ENCODE assay signal across 10 cellular contexts in the genomic region with DNA sequence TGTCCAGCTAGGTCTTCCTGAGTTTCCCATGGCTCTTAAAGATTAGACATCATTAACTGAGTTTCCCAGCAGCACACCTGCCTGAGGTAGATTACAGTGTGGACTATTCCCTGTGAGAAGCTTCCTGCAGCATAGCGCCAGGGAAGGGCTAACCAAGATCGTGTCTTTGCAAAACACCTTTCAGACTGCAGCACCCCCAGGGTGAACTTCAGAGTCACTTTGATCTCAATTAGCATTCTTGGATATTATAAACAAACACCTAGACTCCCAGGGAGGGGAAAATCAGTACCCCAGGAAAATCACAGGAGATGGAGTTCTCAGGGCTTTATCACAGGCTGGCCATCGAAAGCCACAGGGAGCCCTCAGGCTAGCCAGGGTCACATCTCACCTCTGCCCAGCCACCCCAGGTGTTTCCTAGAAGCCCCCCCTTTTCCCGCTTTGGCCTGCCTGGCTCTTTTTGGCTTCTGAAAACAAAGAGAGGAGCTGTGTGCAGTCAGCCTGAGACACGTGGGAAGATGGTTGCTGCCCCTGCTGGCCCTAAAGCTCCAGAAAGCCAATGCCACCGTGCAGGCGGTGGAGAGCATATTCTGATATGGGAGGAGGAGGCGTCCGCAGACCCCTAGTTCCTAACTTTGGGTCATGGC. TPM values are rescaled to one million over a fixed set of nuclear protein-coding genes. Genes with fewer than 3 reads are reported as not detected.
DNase-seq lines count a peak whose midpoint lies in the region; ATAC-seq and TF ChIP-seq lines count a peak whose summit lies in the region.
"Had no signal": no experiment of that assay in that cellular context is flagged by ENCODE, and none has a peak within 500 bp of the region (broad histone marks: within the 10 kb centered on the region; RNA-seq: fewer than 3 reads in every experiment).

No MANE protein-coding gene starts in this region.

- H3K4me3 Mint-ChIP-seq in GM23338 = no peak overlapping the region

- CTCF ChIA-PET in RWPE1 (lab: Yijun Ruan, JAX) = interaction anchor here (0.6 to 2.1 kb wide), 4 partner anchors 16 to 242 kb away, joined by 3 to 12 read pairs (median 3); no protein-coding TSS in a partner anchor

- H3K27ac Mint-ChIP-seq in GM23338 = no peak overlapping the region

- H3K36me3 ChIP-seq in GM23338 (ENCODE audit: insufficient read depth) (no peaks in the 10 kb centered on the region), esophagus squamous epithelium (no peaks in the 10 kb centered on the region)

- H3F3A ChIP-seq in GM23338 (replicated peaks; ENCODE audit: low read depth) = no peaks in the 10 kb centered on the region

- no peaks in the 10 kb centered on the region for H3K79me2 ChIP-seq in GM23338 (replicated peaks; ENCODE audit: insufficient read depth)

- H3K9me3 Mint-ChIP-seq in GM23338 = no peaks in the 10 kb centered on the region

- H4K20me1 ChIP-seq in GM23338 (replicated peaks; ENCODE audit: insufficient read depth) = no peaks in the 10 kb centered on the region

- intact Hi-C loops in esophagus squamous epithelium (cut with DNase I) = no loop called here

- H3K27me3 ChIP-seq in GM23338 (ENCODE audit: insufficient read depth) (no peaks in the 10 kb centered on the region), esophagus squamous epithelium (no peaks in the 10 kb centered on the region)
- H3K27me3 ChIP-seq: body of pancreas had no signal

- H3K36me3 Mint-ChIP-seq in GM23338 (ENCODE audit: low read depth) = no peaks in the 10 kb centered on the region

- peak overlapping the region; percentile 43; the same call in 1 of the 2 replicates for H3K4me2 ChIP-seq in GM23338

- ATAC-seq in GM23338 (peak; percentile 45), GM18870 (IDR thresholded peaks at IDR 0.05; ENCODE audit: unreplicated experiment) (no peak), HG02870 (IDR thresholded peaks at IDR 0.05; ENCODE audit: unreplicated experiment) (no peak)
- ATAC-seq: body of pancreas had no signal

- DNase-seq in GM23338 (ENCODE audit: low spot score) (no peak), RWPE1 (ENCODE audit: low spot score) (no peak), esophagus squamous epithelium (lab: John Stamatoyannopoulos, UW) (no peak), SKM-1 treated with dmso at 0.1 percent for 144 hours (lab: John Stamatoyannopoulos, UW; ENCODE audit: unreplicated experiment) (no peak), NCI-H226 (no peak)
- DNase-seq in stimulated activated CD8-positive, alpha-beta memory T cell treated with anti-CD3 and anti-CD28 coated beads, Interleukin-4, amount 100 ng/mL, for 48 hours = peak; percentile 23
- DNase-seq: body of pancreas, NCI-H2081 treated with DMSO at 0.1 percent for 48 hours had no signal

- H3K27ac ChIP-seq in GM23338 (ENCODE audit: low read depth) = no peak overlapping the region
- H3K27ac ChIP-seq in RWPE1 = peak overlapping the region; percentile 87
- H3K27ac ChIP-seq in esophagus squamous epithelium = peak overlapping the region; percentile 84 to 92 (median 91)

- POLR2A ChIA-PET in RWPE1 (lab: Yijun Ruan, JAX; ENCODE audit: low non-redundant PET) = no interaction called here

- H2AFZ ChIP-seq in GM23338 = peak overlapping the region; percentile 87

- TF ChIP-seq CTCF in GM23338 (conservative IDR thresholded peaks at IDR 0.05; ENCODE audit: low read depth in 2 of 2) (peak in 1 of 2 experiments; percentile 6; a peak in 1 of 4 replicates), RWPE1 (conservative IDR thresholded peaks at IDR 0.05; ENCODE audit: low read depth) (no peak), esophagus squamous epithelium (IDR thresholded peaks at IDR 0.05) (no peak)

- TF ChIP-seq POLR2A in esophagus squamous epithelium (IDR thresholded peaks at IDR 0.05) = no peak

- 52 to 62% methylated on average over 5 to 7 of the region's 9 CpGs for WGBS in esophagus squamous epithelium, 2 donors

- H3K9me3 ChIP-seq in esophagus squamous epithelium = no peaks in the 10 kb centered on the region
- H3K9me3 ChIP-seq: body of pancreas had no signal

- H3K4me3 ChIP-seq in GM23338 = no peak overlapping the region
- no peak overlapping the region for H3K4me3 ChIP-seq in esophagus squamous epithelium
- H3K4me3 ChIP-seq: body of pancreas had no signal

- no peaks in the 10 kb centered on the region for H3K9me2 ChIP-seq in GM23338 (ENCODE audit: insufficient read depth)

- H3K4me1 Mint-ChIP-seq in GM23338 = peaks cover 32% of the 10 kb centered on the region

- peaks cover 17% of the 10 kb centered on the region for H3K27me3 Mint-ChIP-seq in GM23338 (ENCODE audit: insufficient read depth, low read depth, poor library complexity)

- peaks cover 13% of the 10 kb centered on the region for H3K4me1 ChIP-seq in GM23338 (ENCODE audit: insufficient read depth)
- peaks cover 53 to 94% (median 53%) of the 10 kb centered on the region in 3 donors for H3K4me1 ChIP-seq in esophagus squamous epithelium

TF ChIP-seq in GM23338, 12 proteins besides CTCF, POLR2A, EP300 and RAD21 (continues in another document):
- TF ChIP-seq EZH2 (IDR thresholded peaks at IDR 0.05; ENCODE audit: low read depth, unreplicated experiment) (no peak), ZNF331 (CRISPR knock-in tag; IDR thresholded peaks at IDR 0.05; ENCODE audit: low read depth) (no peak), NANOG (IDR thresholded peaks at IDR 0.05; ENCODE audit: borderline replicate concordance) (no peak), POLR2AphosphoS5 (IDR thresholded peaks at IDR 0.05; ENCODE audit: low read depth) (no peak), ETS1 (IDR thresholded peaks at IDR 0.05) (no peak), JUNB (IDR thresholded peaks at IDR 0.05; ENCODE audit: unreplicated experiment) (no peak)
- TF ChIP-seq, protein P1, sequence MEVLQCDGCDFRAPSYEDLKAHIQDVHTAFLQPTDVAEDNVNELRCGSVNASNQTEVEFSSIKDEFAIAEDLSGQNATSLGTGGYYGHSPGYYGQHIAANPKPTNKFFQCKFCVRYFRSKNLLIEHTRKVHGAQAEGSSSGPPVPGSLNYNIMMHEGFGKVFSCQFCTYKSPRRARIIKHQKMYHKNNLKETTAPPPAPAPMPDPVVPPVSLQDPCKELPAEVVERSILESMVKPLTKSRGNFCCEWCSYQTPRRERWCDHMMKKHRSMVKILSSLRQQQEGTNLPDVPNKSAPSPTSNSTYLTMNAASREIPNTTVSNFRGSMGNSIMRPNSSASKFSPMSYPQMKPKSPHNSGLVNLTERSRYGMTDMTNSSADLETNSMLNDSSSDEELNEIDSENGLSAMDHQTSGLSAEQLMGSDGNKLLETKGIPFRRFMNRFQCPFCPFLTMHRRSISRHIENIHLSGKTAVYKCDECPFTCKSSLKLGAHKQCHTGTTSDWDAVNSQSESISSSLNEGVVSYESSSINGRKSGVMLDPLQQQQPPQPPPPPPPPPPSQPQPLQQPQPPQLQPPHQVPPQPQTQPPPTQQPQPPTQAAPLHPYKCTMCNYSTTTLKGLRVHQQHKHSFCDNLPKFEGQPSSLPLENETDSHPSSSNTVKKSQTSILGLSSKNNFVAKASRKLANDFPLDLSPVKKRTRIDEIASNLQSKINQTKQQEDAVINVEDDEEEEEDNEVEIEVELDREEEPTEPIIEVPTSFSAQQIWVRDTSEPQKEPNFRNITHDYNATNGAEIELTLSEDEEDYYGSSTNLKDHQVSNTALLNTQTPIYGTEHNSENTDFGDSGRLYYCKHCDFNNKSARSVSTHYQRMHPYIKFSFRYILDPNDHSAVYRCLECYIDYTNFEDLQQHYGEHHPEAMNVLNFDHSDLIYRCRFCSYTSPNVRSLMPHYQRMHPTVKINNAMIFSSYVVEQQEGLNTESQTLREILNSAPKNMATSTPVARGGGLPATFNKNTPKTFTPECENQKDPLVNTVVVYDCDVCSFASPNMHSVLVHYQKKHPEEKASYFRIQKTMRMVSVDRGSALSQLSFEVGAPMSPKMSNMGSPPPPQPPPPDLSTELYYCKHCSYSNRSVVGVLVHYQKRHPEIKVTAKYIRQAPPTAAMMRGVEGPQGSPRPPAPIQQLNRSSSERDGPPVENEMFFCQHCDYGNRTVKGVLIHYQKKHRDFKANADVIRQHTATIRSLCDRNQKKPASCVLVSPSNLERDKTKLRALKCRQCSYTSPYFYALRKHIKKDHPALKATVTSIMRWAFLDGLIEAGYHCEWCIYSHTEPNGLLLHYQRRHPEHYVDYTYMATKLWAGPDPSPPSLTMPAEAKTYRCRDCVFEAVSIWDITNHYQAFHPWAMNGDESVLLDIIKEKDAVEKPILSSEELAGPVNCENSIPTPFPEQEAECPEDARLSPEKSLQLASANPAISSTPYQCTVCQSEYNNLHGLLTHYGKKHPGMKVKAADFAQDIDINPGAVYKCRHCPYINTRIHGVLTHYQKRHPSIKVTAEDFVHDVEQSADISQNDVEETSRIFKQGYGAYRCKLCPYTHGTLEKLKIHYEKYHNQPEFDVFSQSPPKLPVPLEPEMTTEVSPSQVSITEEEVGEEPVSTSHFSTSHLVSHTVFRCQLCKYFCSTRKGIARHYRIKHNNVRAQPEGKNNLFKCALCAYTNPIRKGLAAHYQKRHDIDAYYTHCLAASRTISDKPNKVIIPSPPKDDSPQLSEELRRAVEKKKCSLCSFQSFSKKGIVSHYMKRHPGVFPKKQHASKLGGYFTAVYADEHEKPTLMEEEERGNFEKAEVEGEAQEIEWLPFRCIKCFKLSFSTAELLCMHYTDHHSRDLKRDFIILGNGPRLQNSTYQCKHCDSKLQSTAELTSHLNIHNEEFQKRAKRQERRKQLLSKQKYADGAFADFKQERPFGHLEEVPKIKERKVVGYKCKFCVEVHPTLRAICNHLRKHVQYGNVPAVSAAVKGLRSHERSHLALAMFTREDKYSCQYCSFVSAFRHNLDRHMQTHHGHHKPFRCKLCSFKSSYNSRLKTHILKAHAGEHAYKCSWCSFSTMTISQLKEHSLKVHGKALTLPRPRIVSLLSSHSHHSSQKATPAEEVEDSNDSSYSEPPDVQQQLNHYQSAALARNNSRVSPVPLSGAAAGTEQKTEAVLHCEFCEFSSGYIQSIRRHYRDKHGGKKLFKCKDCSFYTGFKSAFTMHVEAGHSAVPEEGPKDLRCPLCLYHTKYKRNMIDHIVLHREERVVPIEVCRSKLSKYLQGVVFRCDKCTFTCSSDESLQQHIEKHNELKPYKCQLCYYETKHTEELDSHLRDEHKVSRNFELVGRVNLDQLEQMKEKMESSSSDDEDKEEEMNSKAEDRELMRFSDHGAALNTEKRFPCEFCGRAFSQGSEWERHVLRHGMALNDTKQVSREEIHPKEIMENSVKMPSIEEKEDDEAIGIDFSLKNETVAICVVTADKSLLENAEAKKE (CRISPR knock-in tag; IDR thresholded peaks at IDR 0.05) = no peak

RNA-seq across cellular contexts. Expression of gene LBR, which starts 18.6 kb away (rescaled TPM):
- 91.3 and 93.6 TPM in 2 replicates for total RNA-seq in GM23338 (2014; rRNA removed; shearing (Covaris generic))
- polyA plus RNA-seq in GM23338 (2016; fragmentation: Nextera tagmentation; extraction: Ambion mirVana) = 41.9 and 50.6 TPM in 2 replicates
- 10 to 100 TPM; 39.8 to 50.0 (median 42.9) TPM for total RNA-seq in esophagus squamous epithelium
